Comparison of ENCODE assay signal across 11 cellular contexts in the genomic region with DNA sequence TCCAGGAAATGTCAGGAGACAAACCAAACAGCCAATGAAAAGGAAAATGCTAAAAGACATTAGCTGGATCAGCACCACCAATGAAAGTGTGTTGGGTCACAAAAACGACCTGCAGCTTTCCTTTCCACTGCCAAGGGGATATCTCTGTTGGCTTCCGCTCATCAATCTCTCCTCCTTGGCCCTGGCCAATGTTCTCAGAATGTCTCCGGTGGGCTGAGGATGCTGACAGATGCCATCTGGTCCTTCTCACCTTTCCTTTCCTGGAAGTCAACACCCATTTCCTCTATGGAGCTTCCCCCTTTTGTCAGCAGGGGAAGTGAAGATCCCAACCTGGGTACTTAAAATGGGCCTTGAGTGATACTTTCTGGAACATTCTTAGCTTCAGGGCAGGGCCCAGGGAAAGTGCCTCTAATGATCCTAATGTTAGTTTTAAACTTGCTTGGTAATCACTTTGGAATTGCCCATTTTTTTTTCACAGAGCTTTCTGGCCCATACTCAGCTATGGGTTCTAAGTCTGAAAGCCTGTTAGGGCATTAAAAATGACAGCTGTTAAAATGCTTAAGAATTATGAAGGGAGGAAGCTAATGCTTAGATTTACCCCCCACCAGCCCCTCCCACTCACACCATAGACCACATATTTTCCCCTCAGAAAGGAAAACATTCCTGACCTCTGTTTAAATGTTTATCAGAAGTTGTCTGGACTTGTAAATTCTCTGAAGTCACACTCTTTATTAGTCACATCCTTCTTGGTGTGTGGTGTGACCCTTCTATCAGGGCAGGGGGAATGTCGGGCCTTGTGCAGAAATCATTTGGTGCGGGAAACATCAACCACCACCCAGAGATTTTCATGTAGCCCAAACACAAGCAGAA. TPM values are rescaled to one million over a fixed set of nuclear protein-coding genes. Genes with fewer than 3 reads are reported as not detected.
A peak's percentile ranks its signal among the peaks of the same experiment; 100 is the strongest.
DNase-seq lines count a peak whose midpoint lies in the region; ATAC-seq and TF ChIP-seq lines count a peak whose summit lies in the region.
"Had no signal": no experiment of that assay in that cellular context is flagged by ENCODE, and none has a peak within 500 bp of the region (broad histone marks: within the 10 kb centered on the region; RNA-seq: fewer than 3 reads in every experiment).

No MANE protein-coding gene starts in this region.

- H3K9me3 Mint-ChIP-seq in glutamatergic neuron (ENCODE audit: unreplicated experiment), result no peaks in the 10 kb centered on the region

- DNase-seq in AG10803 (ENCODE audit: low read depth), result peak; percentile 96
- DNase-seq in SJSA1 (ENCODE audit: low read depth in 1 of 2, low spot score in 2 of 2), result peak; percentile 93 to 97
- peak; percentile 95 to 100 for DNase-seq in fibroblast of lung (ENCODE audit: low read depth in 2 of 2)
- DNase-seq in omental fat pad (ENCODE audit: low spot score), result no peak
- DNase-seq in glutamatergic neuron, result no peak
- DNase-seq in DMS 273 treated with DMSO at 0.1 percent for 48 hours (lab: John Stamatoyannopoulos, UW), result no peak
- DNase-seq: cerebellar nuclear complex, DMS53, SHP77 had no signal

- no peaks in the 10 kb centered on the region for H3K4me1 Mint-ChIP-seq in glutamatergic neuron (ENCODE audit: low read depth, unreplicated experiment)

- H3K79me2 ChIP-seq in fibroblast of lung (ENCODE audit: control insufficient read depth, insufficient read depth, low read length), result peaks cover 2% of the 10 kb centered on the region

- H4K20me1 ChIP-seq in fibroblast of lung (ENCODE audit: control insufficient read depth, extremely low read depth, insufficient read depth, low read length), result no peaks in the 10 kb centered on the region

- peak; percentile 63 for ATAC-seq in omental fat pad (ENCODE audit: low FRiP score)
- no peak for ATAC-seq in HG03196 (IDR thresholded peaks at IDR 0.05; ENCODE audit: unreplicated experiment)
- ATAC-seq in HG03520 (IDR thresholded peaks at IDR 0.05; ENCODE audit: unreplicated experiment), result no peak

- H3K27ac ChIP-seq in SJSA1 (peak overlapping the region; percentile 89), fibroblast of lung (ENCODE audit: insufficient read depth, low read length) (peak overlapping the region; percentile 67)

- H3K9ac ChIP-seq in fibroblast of lung (ENCODE audit: insufficient read depth, low read length), result no peak overlapping the region

- H3K4me2 ChIP-seq in fibroblast of lung (ENCODE audit: extremely low read depth, insufficient read depth, low read length), result peak overlapping the region; percentile 28

- no peaks in the 10 kb centered on the region for H3K27me3 ChIP-seq in SJSA1 (replicated peaks)
- H3K27me3 ChIP-seq in fibroblast of lung (ENCODE audit: control insufficient read depth, insufficient read depth, low read length), result no peaks in the 10 kb centered on the region

- H3K9me3 ChIP-seq in SJSA1 (replicated peaks) (no peaks in the 10 kb centered on the region), fibroblast of lung (ENCODE audit: control insufficient read depth, insufficient read depth, low read depth, low read length) (no peaks in the 10 kb centered on the region)

- TF ChIP-seq CTCF in AG10803 (conservative IDR thresholded peaks at IDR 0.05; ENCODE audit: low read length) (peak; percentile 21; the same call in 1 of the 2 replicates), fibroblast of lung (conservative IDR thresholded peaks at IDR 0.05 in 1 of 2, IDR thresholded peaks at IDR 0.05 in 1 of 2; ENCODE audit: low read depth in 1 of 2, low read length in 2 of 2) (no peak), omental fat pad (IDR thresholded peaks at IDR 0.05) (no peak), glutamatergic neuron (IDR thresholded peaks at IDR 0.05; ENCODE audit: partially characterized antibody, unreplicated experiment) (no peak)

- no peak overlapping the region for H2AFZ ChIP-seq in fibroblast of lung (ENCODE audit: low read length)

- H3K4me1 ChIP-seq in SJSA1 (replicated peaks) (peaks cover 86% of the 10 kb centered on the region), fibroblast of lung (ENCODE audit: control insufficient read depth, extremely low read depth, insufficient read depth, low read length) (peaks cover 12% of the 10 kb centered on the region)

- H3K27me3 Mint-ChIP-seq in glutamatergic neuron (ENCODE audit: unreplicated experiment), result no peaks in the 10 kb centered on the region

- peaks cover 39% of the 10 kb centered on the region for H3K36me3 ChIP-seq in SJSA1
- no peaks in the 10 kb centered on the region for H3K36me3 ChIP-seq in fibroblast of lung (ENCODE audit: control insufficient read depth, insufficient read depth, low read length)

- H3K4me3 ChIP-seq in AG10803 (ENCODE audit: low read length) (no peak overlapping the region), SJSA1 (no peak overlapping the region), fibroblast of lung (replicated peaks in 1 of 4; ENCODE audit: control extremely low read depth in 1 of 4, insufficient read depth in 1 of 4, low read depth in 3 of 4, low read length in 4 of 4) (no peak overlapping the region)

- no peak overlapping the region for H3K4me3 Mint-ChIP-seq in glutamatergic neuron (ENCODE audit: unreplicated experiment)

- no peaks in the 10 kb centered on the region for H3K36me3 Mint-ChIP-seq in glutamatergic neuron (ENCODE audit: unreplicated experiment)

- H3K27ac Mint-ChIP-seq in glutamatergic neuron (ENCODE audit: unreplicated experiment), result no peak overlapping the region

RNA-seq across cellular contexts. Expression of gene IGFBP7, which starts 29.2 kb away (rescaled TPM):
- total RNA-seq in SJSA1 (2014; rRNA removed; shearing (Covaris generic)), result 1,151 and 1,739 TPM in 2 replicates
- 54.8 and 108 TPM in 2 replicates for total RNA-seq in fibroblast of lung
- 75.3 and 793 TPM in 2 replicates for polyA plus RNA-seq in fibroblast of lung
- polyA plus RNA-seq in fibroblast of lung (2012), result 60.8 and 564 TPM in 2 replicates
- polyA minus RNA-seq in fibroblast of lung (ENCODE audit: low replicate concordance), result 2.7 and 51.2 TPM in 2 replicates
- 1,000 to 10,000 TPM in 1 of 4 donors, 100 to 1,000 TPM in 3; 515 to 1,168 (median 594) TPM for total RNA-seq in omental fat pad
- total RNA-seq in glutamatergic neuron (ENCODE audit: unreplicated experiment), result not detected

Comparison
In these comparisons a context has a peak if more than half of its experiments do, and no peak if none do; other contexts are left out.
1. DNase-seq: peak in AG10803 (single experiment), SJSA1 (2 of 2) and fibroblast of lung (2 of 2); none in omental fat pad (single experiment), glutamatergic neuron (single experiment) and DMS 273 treated with DMSO at 0.1 percent for 48 hours (single experiment).
2. RNA of gene IGFBP7, which starts 29.2 kb away (total RNA-seq): 1,151 to 1,739 TPM in SJSA1, 515 to 1,168 TPM in omental fat pad and 54.8 to 108 TPM in fibroblast of lung; not detected in glutamatergic neuron (single experiment); every median in the first group is over 10 times any median in the second.